In the genomic region with DNA sequence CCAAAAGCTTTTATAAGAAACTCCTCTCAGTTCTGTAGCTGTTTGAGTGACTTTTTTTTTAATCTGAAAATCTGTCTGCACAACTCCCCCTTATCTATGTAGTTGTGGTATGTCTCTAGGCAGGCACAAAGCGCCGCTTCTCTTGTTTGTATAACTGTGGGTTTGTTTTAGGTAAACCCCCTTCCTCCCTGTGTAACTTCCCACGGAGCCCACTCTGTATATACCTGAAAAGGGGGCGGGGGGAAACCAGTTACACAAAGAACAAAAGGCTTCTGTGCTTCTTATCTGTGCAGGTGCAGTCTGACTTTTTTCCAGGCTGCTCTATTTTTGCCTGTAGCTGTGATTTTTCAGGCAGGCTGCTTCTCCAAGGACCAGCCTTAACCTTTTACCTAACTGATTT, we compare ENCODE assay signal across 38 cellular contexts. TPM values are rescaled to one million over a fixed set of nuclear protein-coding genes. Genes with fewer than 3 reads are reported as not detected.
"Had no signal": no experiment of that assay in that cellular context is flagged by ENCODE, and none has a peak within 500 bp of the region (broad histone marks: within the 10 kb centered on the region; RNA-seq: fewer than 3 reads in every experiment).

No MANE protein-coding gene starts in this region.

- H3K4me3 ChIP-seq: esophagus muscularis mucosa, gastrocnemius medialis, heart left ventricle had no signal

- H3K27ac ChIP-seq: brain microvascular endothelial cell, esophagus muscularis mucosa, foreskin keratinocyte, gastrocnemius medialis, heart left ventricle, WERI-Rb-1 had no signal

- H3K4me1 ChIP-seq: esophagus muscularis mucosa, foreskin keratinocyte, gastrocnemius medialis, heart left ventricle had no signal

- H3K9me3 ChIP-seq: esophagus muscularis mucosa, gastrocnemius medialis, heart left ventricle had no signal

- H3K4me3 Mint-ChIP-seq: activated B cell treated with CpG ODN at 0.5 μM for 24 hours; activated CD8-positive, alpha-beta T cell treated with anti-CD3 and anti-CD28 coated beads for 36 hours; activated naive CD8-positive, alpha-beta T cell; activated T-cell treated with anti-CD3 and anti-CD28 coated beads, Interleukin-2, amount 50 U/mL, for 4 hours; activated T-helper 17 cell treated with anti-CD3 and anti-CD28 coated beads, Interleukin-2, amount 50 U/mL, for 72 hours; central memory CD8-positive, alpha-beta T cell; effector memory CD8-positive, alpha-beta T cell; T-helper 17 cell; T-helper 2 cell treated with Interferon-gamma antibody and Interleukin-4, amounts not matched to agents 5 μg/mL and 100 μg/mL, for 36 hours had no signal

- FAIRE-seq: astrocyte, bronchial epithelial cell, colon had no signal

- H3K27me3 Mint-ChIP-seq: activated B cell treated with CpG ODN at 0.5 μM for 24 hours; activated CD8-positive, alpha-beta T cell treated with anti-CD3 and anti-CD28 coated beads for 36 hours; activated naive CD8-positive, alpha-beta T cell; activated T-helper 17 cell treated with anti-CD3 and anti-CD28 coated beads, Interleukin-2, amount 50 U/mL, for 72 hours; central memory CD8-positive, alpha-beta T cell; effector memory CD8-positive, alpha-beta T cell; T-helper 17 cell had no signal

- H3K27me3 ChIP-seq: brain microvascular endothelial cell, esophagus muscularis mucosa, foreskin keratinocyte, gastrocnemius medialis, heart left ventricle had no signal

- H3K4me1 Mint-ChIP-seq: activated B cell treated with CpG ODN at 0.5 μM for 24 hours; activated T-helper 17 cell treated with anti-CD3 and anti-CD28 coated beads, Interleukin-2, amount 50 U/mL, for 72 hours; central memory CD8-positive, alpha-beta T cell; T-helper 17 cell had no signal

- ATAC-seq: activated CD4-positive, CD25-positive, alpha-beta regulatory T cell treated with anti-CD3 and anti-CD28 coated beads, Interleukin-2, amount 50 U/mL, for 24 hours; activated CD8-positive, alpha-beta T cell treated with anti-CD3 and anti-CD28 coated beads for 36 hours; activated T-cell treated with anti-CD3 and anti-CD28 coated beads, Interleukin-2, amount 50 U/mL, for 4 hours; activated T-helper 17 cell treated with anti-CD3 and anti-CD28 coated beads, Interleukin-2, amount 50 U/mL, for 72 hours; effector memory CD8-positive, alpha-beta T cell; foreskin keratinocyte; gastrocnemius medialis; heart left ventricle; T-helper 17 cell had no signal

- H3K36me3 Mint-ChIP-seq: activated naive CD8-positive, alpha-beta T cell had no signal

- DNase-seq: activated B cell treated with CpG ODN at 0.5 μM for 24 hours; activated CD4-positive, alpha-beta T cell treated with anti-CD3 and anti-CD28 coated beads for 48 hours; activated CD4-positive, alpha-beta T cell treated with anti-CD3 and anti-CD28 coated beads, Interleukin-2, amount 50 U/mL, for 1 hour; activated CD4-positive, alpha-beta T cell treated with anti-CD3 and anti-CD28 coated beads, Interleukin-2, amount 50 U/mL, for 48 hours; activated CD8-positive, alpha-beta memory T cell treated with anti-CD3 and anti-CD28 coated beads for 24 hours; activated CD8-positive, alpha-beta T cell treated with anti-CD3 and anti-CD28 coated beads for 36 hours; activated effector memory CD4-positive, alpha-beta T cell treated with Interleukin-2 at 50 U/mL for 16 hours; activated gamma-delta T cell treated with Interleukin-2 at 50 U/mL for 16 hours; activated naive CD4-positive, alpha-beta T cell treated with anti-CD3 and anti-CD28 coated beads, Interleukin-2, amount 50 U/mL, for 16 hours; activated naive CD4-positive, alpha-beta T cell treated with Interleukin-2 at 50 U/mL for 16 hours; activated T-cell treated with anti-CD3 and anti-CD28 coated beads, Interleukin-2, amount 50 U/mL, for 4 hours; amniotic stem cell; anterior cingulate cortex; brain microvascular endothelial cell; cortex of kidney; dermis blood vessel endothelial cell; effector CD4-positive, alpha-beta T cell; effector memory CD8-positive, alpha-beta T cell; erythroblast; foreskin keratinocyte; gastrocnemius medialis; glutamatergic neuron; heart left ventricle; T-helper 17 cell; T1000; WERI-Rb-1 had no signal

- H3K27ac Mint-ChIP-seq: activated B cell treated with CpG ODN at 0.5 μM for 24 hours; activated CD8-positive, alpha-beta T cell treated with anti-CD3 and anti-CD28 coated beads for 36 hours; activated naive CD8-positive, alpha-beta T cell; activated T-helper 17 cell treated with anti-CD3 and anti-CD28 coated beads, Interleukin-2, amount 50 U/mL, for 72 hours; effector memory CD8-positive, alpha-beta T cell; T-helper 17 cell; T-helper 2 cell treated with Interferon-gamma antibody and Interleukin-4, amounts not matched to agents 5 μg/mL and 100 μg/mL, for 36 hours had no signal

- H3K36me3 ChIP-seq: brain microvascular endothelial cell, esophagus muscularis mucosa, gastrocnemius medialis, heart left ventricle, WERI-Rb-1 had no signal

RNA-seq across cellular contexts. Expression of gene OR10AG1, which starts 13.2 kb away (rescaled TPM):
- total RNA-seq: activated B cell treated with CpG ODN at 0.5 μM for 24 hours; activated CD8-positive, alpha-beta T cell treated with anti-CD3 and anti-CD28 coated beads for 36 hours; activated T-cell treated with anti-CD3 and anti-CD28 coated beads, Interleukin-2, amount 50 U/mL, for 4 hours; activated T-helper 17 cell treated with anti-CD3 and anti-CD28 coated beads, Interleukin-2, amount 50 U/mL, for 72 hours; astrocyte; bronchial epithelial cell; cardiac septum; cerebellum; dermis blood vessel endothelial cell; esophagus muscularis mucosa; foreskin keratinocyte; gastrocnemius medialis; heart left ventricle; T-helper 17 cell had no signal
- polyA plus RNA-seq: adipose tissue, foreskin keratinocyte, heart left ventricle had no signal

RNA-seq across cellular contexts. Expression of gene OR5I1, which starts 20.3 kb away (rescaled TPM):
- total RNA-seq: activated B cell treated with CpG ODN at 0.5 μM for 24 hours; activated CD8-positive, alpha-beta T cell treated with anti-CD3 and anti-CD28 coated beads for 36 hours; activated T-cell treated with anti-CD3 and anti-CD28 coated beads, Interleukin-2, amount 50 U/mL, for 4 hours; activated T-helper 17 cell treated with anti-CD3 and anti-CD28 coated beads, Interleukin-2, amount 50 U/mL, for 72 hours; astrocyte; bronchial epithelial cell; cardiac septum; cerebellum; dermis blood vessel endothelial cell; esophagus muscularis mucosa; foreskin keratinocyte; gastrocnemius medialis; heart left ventricle; T-helper 17 cell had no signal
- polyA plus RNA-seq: adipose tissue, foreskin keratinocyte, heart left ventricle had no signal

RNA-seq across cellular contexts. Expression of gene OR5F1, which starts 37.9 kb away (rescaled TPM):
- total RNA-seq: activated B cell treated with CpG ODN at 0.5 μM for 24 hours; activated CD8-positive, alpha-beta T cell treated with anti-CD3 and anti-CD28 coated beads for 36 hours; activated T-cell treated with anti-CD3 and anti-CD28 coated beads, Interleukin-2, amount 50 U/mL, for 4 hours; activated T-helper 17 cell treated with anti-CD3 and anti-CD28 coated beads, Interleukin-2, amount 50 U/mL, for 72 hours; astrocyte; bronchial epithelial cell; cardiac septum; cerebellum; dermis blood vessel endothelial cell; esophagus muscularis mucosa; foreskin keratinocyte; gastrocnemius medialis; heart left ventricle; T-helper 17 cell had no signal
- polyA plus RNA-seq: adipose tissue, foreskin keratinocyte, heart left ventricle had no signal

RNA-seq across cellular contexts. Expression of gene OR5W2, which starts 42.1 kb away (rescaled TPM):
- total RNA-seq: activated B cell treated with CpG ODN at 0.5 μM for 24 hours; activated CD8-positive, alpha-beta T cell treated with anti-CD3 and anti-CD28 coated beads for 36 hours; activated T-cell treated with anti-CD3 and anti-CD28 coated beads, Interleukin-2, amount 50 U/mL, for 4 hours; activated T-helper 17 cell treated with anti-CD3 and anti-CD28 coated beads, Interleukin-2, amount 50 U/mL, for 72 hours; astrocyte; bronchial epithelial cell; cardiac septum; cerebellum; dermis blood vessel endothelial cell; esophagus muscularis mucosa; foreskin keratinocyte; gastrocnemius medialis; heart left ventricle; T-helper 17 cell had no signal
- polyA plus RNA-seq: adipose tissue, foreskin keratinocyte, heart left ventricle had no signal
